Comparison of ENCODE assay signal across 9 cellular contexts in the genomic region with DNA sequence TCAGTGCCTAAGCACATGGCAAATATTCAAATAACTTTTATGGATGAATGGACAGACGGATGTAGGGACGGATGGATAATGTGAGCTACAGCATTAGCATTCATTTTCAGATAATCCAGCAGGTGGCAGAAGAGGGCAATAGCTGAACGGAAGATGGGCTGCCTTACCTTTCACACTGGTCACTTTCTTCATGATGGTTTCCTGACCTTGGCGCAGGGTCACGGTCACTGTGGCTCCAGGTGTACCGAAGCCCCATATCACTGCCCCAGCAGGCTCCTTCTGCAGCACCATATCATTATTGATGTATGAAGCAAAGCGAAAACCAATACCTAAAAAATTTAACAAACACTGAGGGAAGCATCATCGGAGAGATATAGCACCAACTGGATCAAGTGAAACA. TPM values are rescaled to one million over a fixed set of nuclear protein-coding genes. Genes with fewer than 3 reads are reported as not detected.
A peak's percentile ranks its signal among the peaks of the same experiment; 100 is the strongest.
DNase-seq lines count a peak whose midpoint lies in the region; ATAC-seq, FAIRE-seq and TF ChIP-seq lines count a peak whose summit lies in the region.
"Had no signal": no experiment of that assay in that cellular context is flagged by ENCODE, and none has a peak within 500 bp of the region (broad histone marks: within the 10 kb centered on the region; RNA-seq: fewer than 3 reads in every experiment).

No MANE protein-coding gene starts in this region.

- no peaks in the 10 kb centered on the region for H3K27me3 ChIP-seq in brain microvascular endothelial cell (replicated peaks)
- H3K27me3 ChIP-seq in liver (ENCODE audit: control insufficient read depth in 4 of 4, insufficient read depth in 4 of 4, low read length in 3 of 4) = no peaks in the 10 kb centered on the region
- H3K27me3 ChIP-seq in upper lobe of left lung = no peaks in the 10 kb centered on the region

- peak in 1 of 2 donors; percentile 53 for ATAC-seq in upper lobe of left lung (ENCODE audit: low FRiP score in 2 of 2)
- ATAC-seq: right cardiac atrium had no signal

- in situ Hi-C loops in Caki2 (cut with HindIII; ENCODE audit: low pct_unique_long_range_greater_than_20kb, low sequenced_read_pairs) = no loop called here
- in situ Hi-C loops in brain microvascular endothelial cell (cut with HindIII; ENCODE audit: low pct_ligation_motif_present, low sequenced_read_pairs) = no loop called here

- DNase-seq in Caki2 (ENCODE audit: low read depth) (peak; percentile 35), GM19239 (ENCODE audit: insufficient read length, low spot score) (peak; percentile 34), LoVo (ENCODE audit: low spot score) (peak; percentile 62), SK-N-DZ (ENCODE audit: low spot score) (peak; percentile 15), brain microvascular endothelial cell (peak; percentile 44), upper lobe of left lung (no peak)
- no peak for DNase-seq in activated CD4-positive, CD25-positive, alpha-beta regulatory T cell treated with anti-CD3 and anti-CD28 coated beads, Interleukin-2, amount 50 U/mL, for 72 hours

- TF ChIP-seq RAD21 in liver (IDR thresholded peaks at IDR 0.05) = peak; percentile 95 to 98

- no peak overlapping the region for H3K27ac ChIP-seq in brain microvascular endothelial cell
- H3K27ac ChIP-seq in liver (ENCODE audit: low read depth in 1 of 2, low read length in 2 of 2) = no peak overlapping the region
- H3K27ac ChIP-seq in upper lobe of left lung = no peak overlapping the region

- WGBS in liver = 23% methylated on average over 8 of the region's 8 CpGs
- WGBS in upper lobe of left lung, 2 donors = 25 to 27% methylated on average over 8 of the region's 8 CpGs

- no peaks in the 10 kb centered on the region for H3K9me3 ChIP-seq in liver (ENCODE audit: control insufficient read depth in 4 of 4, low read length in 3 of 4)
- H3K9me3 ChIP-seq in upper lobe of left lung = no peaks in the 10 kb centered on the region

- H3K4me3 ChIP-seq in brain microvascular endothelial cell (ENCODE audit: low read depth, low read length) (no peak overlapping the region), liver (ENCODE audit: low read depth in 1 of 3, low read length in 3 of 3) (no peak overlapping the region), upper lobe of left lung (no peak overlapping the region)

- H3K36me3 ChIP-seq in brain microvascular endothelial cell (replicated peaks) (no peaks in the 10 kb centered on the region), liver (ENCODE audit: control insufficient read depth in 4 of 4, insufficient read depth in 3 of 4, low read depth in 1 of 4, low read length in 3 of 4) (peaks cover 0 to 3% (median 1%) of the 10 kb centered on the region in 4 donors), upper lobe of left lung (peaks cover 0 to 14% (median 3%) of the 10 kb centered on the region in 4 donors)

- H3K9ac ChIP-seq in liver (ENCODE audit: low read depth in 1 of 2, low read length in 2 of 2) = no peak overlapping the region

- TF ChIP-seq CTCF in brain microvascular endothelial cell (IDR thresholded peaks at IDR 0.05; ENCODE audit: low read depth, low read length, missing control alignments) (peak; percentile 81), liver (IDR thresholded peaks at IDR 0.05; ENCODE audit: low read depth, low read length, missing input control) (peak; percentile 80), upper lobe of left lung (IDR thresholded peaks at IDR 0.05) (peak; percentile 56 to 90 (median 76))

- no peak for TF ChIP-seq POLR2A in upper lobe of left lung (IDR thresholded peaks at IDR 0.05)

- peak; percentile 89 for FAIRE-seq in GM19239 (lab: Jason Lieb, UNC)

- H3K4me1 ChIP-seq in liver (ENCODE audit: control insufficient read depth in 4 of 4, insufficient read depth in 4 of 4, low read length in 3 of 4) = peaks cover 7 to 17% (median 9%) of the 10 kb centered on the region in 4 donors
- peaks cover 8 to 20% (median 11%) of the 10 kb centered on the region in 4 donors for H3K4me1 ChIP-seq in upper lobe of left lung

- TF ChIP-seq EP300 in upper lobe of left lung (IDR thresholded peaks at IDR 0.05) = no peak

TF ChIP-seq in liver, 16 proteins besides CTCF, POLR2A, EP300 and RAD21:
- no peak for TF ChIP-seq FOXA1 (IDR thresholded peaks at IDR 0.05)
- no peak for TF ChIP-seq GABPA (IDR thresholded peaks at IDR 0.05 in 1 of 2, conservative IDR thresholded peaks at IDR 0.05 in 1 of 2)
- TF ChIP-seq RXRA (IDR thresholded peaks at IDR 0.05) = peak in 1 of 2 donors; percentile 30
- TF ChIP-seq HNF4G (IDR thresholded peaks at IDR 0.05) = no peak
- TF ChIP-seq JUND (IDR thresholded peaks at IDR 0.05) = no peak
- TF ChIP-seq TAF1 (conservative IDR thresholded peaks at IDR 0.05) = no peak

RNA-seq across cellular contexts. Expression of a gene that starts 4.3 kb away (rescaled TPM):
- 9.2 and 14.1 TPM in 2 replicates for total RNA-seq in Caki2 (2014; rRNA removed; shearing (Covaris generic); ENCODE audit: low replicate concordance)
- polyA plus RNA-seq in SK-N-DZ (2014; cell fraction: cytosol; rRNA removed) = 0.52 and 2.0 TPM in 2 replicates
- polyA plus RNA-seq in SK-N-DZ (2014; cell fraction: nucleus; rRNA removed) = 0.82 and 1.5 TPM in 2 replicates
- total RNA-seq in liver = 10 to 100 TPM in 1 of 2 donors, 1 to 10 TPM in 1; 6.4 to 11.5 TPM
- 10 to 100 TPM; 11.0 to 33.9 TPM for polyA plus RNA-seq in liver
- total RNA-seq in upper lobe of left lung = 10 to 100 TPM; 21.6 to 42.7 (median 29.3) TPM

RNA-seq across cellular contexts. Expression of a gene that starts 4.5 kb away (rescaled TPM):
- 5.3 and 7.3 TPM in 2 replicates for total RNA-seq in Caki2 (2014; rRNA removed; shearing (Covaris generic); ENCODE audit: low replicate concordance)
- polyA plus RNA-seq in SK-N-DZ (2014; cell fraction: cytosol; rRNA removed) = 13.8 and 15.5 TPM in 2 replicates
- 8.9 and 13.1 TPM in 2 replicates for polyA plus RNA-seq in SK-N-DZ (2014; cell fraction: nucleus; rRNA removed)
- total RNA-seq in liver (1 to 10 TPM; 1.2 to 3.2 TPM), upper lobe of left lung (10 to 100 TPM in 2 of 6 donors, 1 to 10 TPM in 4; 3.6 to 28.0 (median 7.6) TPM)
- polyA plus RNA-seq in liver = 1 to 10 TPM in 1 of 2 donors, under 1 TPM in 1; 0.47 to 2.5 TPM

RNA-seq across cellular contexts. Expression of a gene that starts 46.5 kb away (rescaled TPM):
- total RNA-seq in Caki2 (2014; rRNA removed; shearing (Covaris generic); ENCODE audit: low replicate concordance) = 11.1 and 19.3 TPM in 2 replicates
- polyA plus RNA-seq in SK-N-DZ (2014; cell fraction: cytosol; rRNA removed) = 14.9 and 19.3 TPM in 2 replicates
- 12.4 and 20.7 TPM in 2 replicates for polyA plus RNA-seq in SK-N-DZ (2014; cell fraction: nucleus; rRNA removed)
- 10 to 100 TPM; 13.4 to 18.7 TPM for total RNA-seq in liver
- 10 to 100 TPM; 14.3 to 32.4 TPM for polyA plus RNA-seq in liver
- 10 to 100 TPM; 42.3 to 66.6 (median 47.1) TPM for total RNA-seq in upper lobe of left lung

RNA-seq across cellular contexts. Expression of a gene that starts 58.0 kb away (rescaled TPM):
- total RNA-seq in Caki2 (2014; rRNA removed; shearing (Covaris generic); ENCODE audit: low replicate concordance) = not detected in 2 replicates
- polyA plus RNA-seq in SK-N-DZ (2014; cell fraction: cytosol; rRNA removed) = not detected in 2 replicates
- polyA plus RNA-seq in SK-N-DZ (2014; cell fraction: nucleus; rRNA removed) = not detected in 2 replicates
- total RNA-seq in liver (not detected), upper lobe of left lung (not detected)
- polyA plus RNA-seq in liver = not detected
- total RNA-seq: right cardiac atrium had no signal
- polyA plus RNA-seq: right cardiac atrium had no signal

Comparison
In these comparisons a context has a peak if more than half of its experiments do, and no peak if none do; other contexts are left out.
1. DNase-seq: peak in Caki2 (single experiment), GM19239 (single experiment), LoVo (single experiment), SK-N-DZ (single experiment) and brain microvascular endothelial cell (single experiment); none in upper lobe of left lung (0 of 2) and activated CD4-positive, CD25-positive, alpha-beta regulatory T cell treated with anti-CD3 and anti-CD28 coated beads, Interleukin-2, amount 50 U/mL, for 72 hours (single experiment).
2. Peak in every context shown above with its lines, with median percentiles within 50 percentile points of each other: CTCF ChIP-seq.